8 cellular contexts compared by ENCODE assay signal in the genomic region with DNA sequence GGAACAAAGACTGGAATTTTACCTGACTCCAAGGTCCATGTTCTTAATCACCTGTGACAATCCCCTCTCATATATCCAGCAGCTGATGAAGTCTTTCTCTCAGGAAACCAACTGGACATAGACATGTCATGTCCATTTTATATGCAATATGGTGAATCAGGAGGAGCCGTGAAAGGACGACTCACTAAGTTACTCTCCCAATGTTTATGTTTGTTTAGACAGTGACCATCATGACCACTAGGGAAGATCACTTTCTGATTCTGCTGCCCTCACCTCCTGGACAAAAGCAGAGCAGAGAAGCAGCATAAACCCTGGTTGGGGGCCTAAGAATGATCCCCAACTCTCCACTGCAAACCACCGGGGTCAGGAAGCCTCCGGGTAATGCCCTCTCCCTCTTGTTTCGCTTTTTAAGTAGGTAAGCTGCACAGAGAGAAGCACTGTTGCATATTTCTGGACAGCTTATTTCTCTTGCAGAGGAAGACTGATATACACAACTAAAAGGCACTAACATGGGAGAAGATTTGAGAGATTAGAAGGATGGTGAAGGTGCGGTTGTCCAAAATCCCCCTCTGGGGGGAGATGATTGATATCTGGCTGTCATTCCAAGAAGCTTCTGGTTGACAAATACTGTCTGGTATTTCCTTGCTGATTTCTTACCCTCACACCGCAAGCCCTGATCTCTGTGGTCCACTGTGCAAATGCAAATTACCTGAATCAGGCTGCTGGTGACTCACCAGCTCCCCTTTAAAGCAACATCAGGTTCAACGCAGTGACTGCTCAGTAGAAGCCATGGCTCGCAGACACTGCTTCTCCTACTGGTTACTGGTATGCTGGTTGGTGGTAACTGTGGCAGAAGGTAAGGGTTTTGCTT. TPM values are rescaled to one million over a fixed set of nuclear protein-coding genes. Genes with fewer than 3 reads are reported as not detected.
A peak's percentile ranks its signal among the peaks of the same experiment; 100 is the strongest.
DNase-seq lines count a peak whose midpoint lies in the region; ATAC-seq, FAIRE-seq and TF ChIP-seq lines count a peak whose summit lies in the region.

A gene with protein sequence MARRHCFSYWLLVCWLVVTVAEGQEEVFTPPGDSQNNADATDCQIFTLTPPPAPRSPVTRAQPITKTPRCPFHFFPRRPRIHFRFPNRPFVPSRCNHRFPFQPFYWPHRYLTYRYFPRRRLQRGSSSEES (plus strand): TSS at position 773 of the 871 bp plus-strand sequence. CDS start 17 bp downstream, at position 790.

- peaks cover 5% of the 10 kb centered on the region for H3K4me1 Mint-ChIP-seq in activated T-helper 2 cell treated with anti-CD3 and anti-CD28 coated beads, Interferon-gamma antibody, Interleukin-2, Interleukin-4, amounts not matched to agents 10 μg/mL and 5 μg/mL and 100 μg/mL, durations not matched to agents 14 hours and 24 hours and 36 hours (ENCODE audit: low read depth)

- no peak within 1 kb of the TSS for H3K4me3 Mint-ChIP-seq in activated T-helper 2 cell treated with anti-CD3 and anti-CD28 coated beads, Interferon-gamma antibody, Interleukin-2, Interleukin-4, amounts not matched to agents 10 μg/mL and 5 μg/mL and 100 μg/mL, durations not matched to agents 14 hours and 24 hours and 36 hours (ENCODE audit: low read depth)

- H3K9me3 ChIP-seq in right atrium auricular region, result no peaks in the 10 kb centered on the region

- peaks cover 12% of the 10 kb centered on the region for H3K27me3 Mint-ChIP-seq in activated T-helper 2 cell treated with anti-CD3 and anti-CD28 coated beads, Interferon-gamma antibody, Interleukin-2, Interleukin-4, amounts not matched to agents 10 μg/mL and 5 μg/mL and 100 μg/mL, durations not matched to agents 14 hours and 24 hours and 36 hours (ENCODE audit: low read depth)

- peak; percentile 92 for ATAC-seq in GM21526 (IDR thresholded peaks at IDR 0.05; ENCODE audit: low FRiP score, unreplicated experiment)

- H3K36me3 Mint-ChIP-seq in activated T-helper 2 cell treated with anti-CD3 and anti-CD28 coated beads, Interferon-gamma antibody, Interleukin-2, Interleukin-4, amounts not matched to agents 10 μg/mL and 5 μg/mL and 100 μg/mL, durations not matched to agents 14 hours and 24 hours and 36 hours (ENCODE audit: low read depth), result no peaks in the 10 kb centered on the region

- no peak for TF ChIP-seq POLR2A in GM12892 (IDR thresholded peaks at IDR 0.05; ENCODE audit: low read depth, low read length)

- TF ChIP-seq CTCF in D721Med (IDR thresholded peaks at IDR 0.05; ENCODE audit: insufficient read depth, missing control alignments) (no peak), right atrium auricular region (IDR thresholded peaks at IDR 0.05) (no peak)

- FAIRE-seq in GM12892 (lab: Jason Lieb, UNC) (peak; percentile 92), D721Med (lab: Jason Lieb, UNC) (no peak)

- no peak within 1 kb of the TSS for H3K27ac Mint-ChIP-seq in activated T-helper 2 cell treated with anti-CD3 and anti-CD28 coated beads, Interferon-gamma antibody, Interleukin-2, Interleukin-4, amounts not matched to agents 10 μg/mL and 5 μg/mL and 100 μg/mL, durations not matched to agents 14 hours and 24 hours and 36 hours

- no peaks in the 10 kb centered on the region for H3K4me1 ChIP-seq in right atrium auricular region

- H3K27me3 ChIP-seq in right atrium auricular region, result no peaks in the 10 kb centered on the region

- intact Hi-C loops in activated T-helper 2 cell treated with anti-CD3 and anti-CD28 coated beads, Interferon-gamma antibody, Interleukin-2, Interleukin-4, amounts not matched to agents 10 μg/mL and 5 μg/mL and 100 μg/mL, durations not matched to agents 14 hours and 24 hours and 36 hours (cut with micrococcal nuclease), result no loop called here

- no peak within 1 kb of the TSS for H3K27ac ChIP-seq in right atrium auricular region

- H3K4me3 ChIP-seq in right atrium auricular region, result no peak within 1 kb of the TSS

- H3K9me3 Mint-ChIP-seq in activated T-helper 2 cell treated with anti-CD3 and anti-CD28 coated beads, Interferon-gamma antibody, Interleukin-2, Interleukin-4, amounts not matched to agents 10 μg/mL and 5 μg/mL and 100 μg/mL, durations not matched to agents 14 hours and 24 hours and 36 hours, result no peaks in the 10 kb centered on the region

- DNase-seq in GM12892 (ENCODE audit: insufficient read length) (peak; percentile 34), HPDE6-E6E7 (ENCODE audit: extremely low spot score) (peak; percentile 66), D721Med (ENCODE audit: insufficient read length, low spot score) (no peak), right atrium auricular region (ENCODE audit: low spot score) (no peak), cortex of kidney (lab: John Stamatoyannopoulos, UW) (no peak)
- DNase-seq in activated T-helper 2 cell treated with anti-CD3 and anti-CD28 coated beads, Interferon-gamma antibody, Interleukin-2, Interleukin-4, amounts not matched to agents 10 μg/mL and 5 μg/mL and 100 μg/mL, durations not matched to agents 14 hours and 24 hours and 36 hours (ENCODE audit: low spot score), result peak; percentile 11
- DNase-seq in stimulated activated CD4-positive, alpha-beta T cell treated with anti-CD3 and anti-CD28 coated beads, Interleukin-4, amount 100 ng/mL, for 24 hours, result peak; percentile 37

- no peaks in the 10 kb centered on the region for H3K36me3 ChIP-seq in right atrium auricular region

RNA-seq across cellular contexts. Expression of the gene that starts here (rescaled TPM):
- 0.28 TPM for polyA plus RNA-seq in GM12892 (2012; ENCODE audit: missing spikeins)
- total RNA-seq in activated T-helper 2 cell treated with anti-CD3 and anti-CD28 coated beads, Interferon-gamma antibody, Interleukin-2, Interleukin-4, amounts not matched to agents 10 μg/mL and 5 μg/mL and 100 μg/mL, durations not matched to agents 14 hours and 24 hours and 36 hours, result not detected in 2 replicates
- not detected for total RNA-seq in right atrium auricular region

Comparison
In these comparisons a context has a peak if more than half of its experiments do, and no peak if none do; other contexts are left out.
1. Peak in DNase-seq in activated T-helper 2 cell treated with anti-CD3 and anti-CD28 coated beads, Interferon-gamma antibody, Interleukin-2, Interleukin-4, amounts not matched to agents 10 μg/mL and 5 μg/mL and 100 μg/mL, durations not matched to agents 14 hours and 24 hours and 36 hours; RNA of the gene not detected or under 1 TPM.
2. DNase-seq: peak in GM12892 (single experiment), HPDE6-E6E7 (single experiment) and stimulated activated CD4-positive, alpha-beta T cell treated with anti-CD3 and anti-CD28 coated beads, Interleukin-4, amount 100 ng/mL, for 24 hours (single experiment); none in D721Med (single experiment), right atrium auricular region (single experiment) and cortex of kidney (single experiment).